Comparison of ENCODE assay signal across 8 cellular contexts in genomic region chr1:40709802-40710278, GRCh38. TPM values are rescaled to one million over a fixed set of nuclear protein-coding genes. Genes with fewer than 3 reads are reported as not detected.
DNase-seq lines count a peak whose midpoint lies in the region; ATAC-seq and TF ChIP-seq lines count a peak whose summit lies in the region.

No MANE protein-coding gene starts in this region.

- POLR2A ChIA-PET in activated naive CD8-positive, alpha-beta T cell treated with anti-CD3 and anti-CD28 coated beads, Interleukin-2, amount 10 ng/mL, durations not matched to agents 7 days and 5 days (lab: Charles Lee) = interaction anchor here (1.2 to 6.5 kb wide), 2 partner anchors 17 to 67 kb away, joined by 4 to 82 read pairs; partner anchors contain the start of gene NFYC

- H3K27me3 ChIP-seq in iPS-20b (ENCODE audit: insufficient read depth, low read length) = no peaks in the 10 kb centered on the region

- H3K9me3 Mint-ChIP-seq in activated naive CD8-positive, alpha-beta T cell treated with anti-CD3 and anti-CD28 coated beads, Interleukin-2, amount 10 ng/mL, durations not matched to agents 7 days and 5 days = no peaks in the 10 kb centered on the region
- H3K9me3 Mint-ChIP-seq in stimulated activated naive B cell treated with anti-CD40 and anti-IgM and Interleukin-4, amounts not matched to agents 10 μg/mL and 1 μg/mL and 100 μg/mL, for 72 hours = peaks cover 0 to 3% of the 10 kb centered on the region in 2 donors

- TF ChIP-seq CTCF in HFF-Myc (IDR thresholded peaks at IDR 0.05; ENCODE audit: low read depth, low read length, missing control alignments) = no peak

- H3K4me1 Mint-ChIP-seq in activated naive CD8-positive, alpha-beta T cell treated with anti-CD3 and anti-CD28 coated beads, Interleukin-2, amount 10 ng/mL, durations not matched to agents 7 days and 5 days = peaks cover 37% of the 10 kb centered on the region
- H3K4me1 Mint-ChIP-seq in stimulated activated naive B cell treated with anti-CD40 and anti-IgM and Interleukin-4, amounts not matched to agents 10 μg/mL and 1 μg/mL and 100 μg/mL, for 72 hours = peaks cover 31 to 61% of the 10 kb centered on the region in 2 donors

- H3K9ac ChIP-seq in iPS-20b (ENCODE audit: low read depth, low read length) = peak overlapping the region; percentile 95

- DNase-seq in HFF-Myc (ENCODE audit: extremely low read depth, low read depth) (no peak), SK-N-DZ (ENCODE audit: low spot score) (no peak), DMS79 treated with DMSO at 0.1 percent for 48 hours (lab: John Stamatoyannopoulos, UW) (no peak), amygdala (lab: John Stamatoyannopoulos, UW) (no peak)
- no peak for DNase-seq in activated naive CD8-positive, alpha-beta T cell treated with anti-CD3 and anti-CD28 coated beads, Interleukin-2, amount 10 ng/mL, durations not matched to agents 7 days and 5 days
- DNase-seq in stimulated activated naive B cell treated with anti-CD40 and anti-IgM and Interleukin-4, amounts not matched to agents 10 μg/mL and 1 μg/mL and 100 μg/mL, for 72 hours = no peak

- peaks cover 13% of the 10 kb centered on the region for H3K36me3 Mint-ChIP-seq in activated naive CD8-positive, alpha-beta T cell treated with anti-CD3 and anti-CD28 coated beads, Interleukin-2, amount 10 ng/mL, durations not matched to agents 7 days and 5 days
- peaks cover 12 to 19% of the 10 kb centered on the region in 2 donors for H3K36me3 Mint-ChIP-seq in stimulated activated naive B cell treated with anti-CD40 and anti-IgM and Interleukin-4, amounts not matched to agents 10 μg/mL and 1 μg/mL and 100 μg/mL, for 72 hours

- H3K27ac Mint-ChIP-seq in activated naive CD8-positive, alpha-beta T cell treated with anti-CD3 and anti-CD28 coated beads, Interleukin-2, amount 10 ng/mL, durations not matched to agents 7 days and 5 days = peak overlapping the region; percentile 93
- peak overlapping the region; percentile 91 for H3K27ac Mint-ChIP-seq in stimulated activated naive B cell treated with anti-CD40 and anti-IgM and Interleukin-4, amounts not matched to agents 10 μg/mL and 1 μg/mL and 100 μg/mL, for 72 hours

- no peak for ATAC-seq in activated naive CD8-positive, alpha-beta T cell treated with anti-CD3 and anti-CD28 coated beads, Interleukin-2, amount 10 ng/mL, durations not matched to agents 7 days and 5 days (ENCODE audit: low read depth)
- ATAC-seq in stimulated activated naive B cell treated with anti-CD40 and anti-IgM and Interleukin-4, amounts not matched to agents 10 μg/mL and 1 μg/mL and 100 μg/mL, for 72 hours (replicated peaks) = no peak
- no peak for ATAC-seq in GM21619 (IDR thresholded peaks at IDR 0.05; ENCODE audit: unreplicated experiment)

- peak overlapping the region; percentile 81 for H3K27ac ChIP-seq in iPS-20b (ENCODE audit: low read length)

- peaks cover 17% of the 10 kb centered on the region for H3K36me3 ChIP-seq in iPS-20b (ENCODE audit: insufficient read depth, low read depth, low read length)

- H3K4me1 ChIP-seq in iPS-20b (ENCODE audit: insufficient read depth, low read length) = peaks cover 17% of the 10 kb centered on the region

- H3K4me3 ChIP-seq in HFF-Myc (replicated peaks; ENCODE audit: low read depth, low read length) (peak overlapping the region; percentile 55), iPS-20b (ENCODE audit: low read length) (peak overlapping the region; percentile 91)

- H3K9me3 ChIP-seq in iPS-20b (ENCODE audit: insufficient read depth, low read depth, low read length) = no peaks in the 10 kb centered on the region

- peak overlapping the region; percentile 92 for H3K4me3 Mint-ChIP-seq in activated naive CD8-positive, alpha-beta T cell treated with anti-CD3 and anti-CD28 coated beads, Interleukin-2, amount 10 ng/mL, durations not matched to agents 7 days and 5 days
- H3K4me3 Mint-ChIP-seq in stimulated activated naive B cell treated with anti-CD40 and anti-IgM and Interleukin-4, amounts not matched to agents 10 μg/mL and 1 μg/mL and 100 μg/mL, for 72 hours = peak overlapping the region; percentile 90 to 94

- no peaks in the 10 kb centered on the region for H3K27me3 Mint-ChIP-seq in activated naive CD8-positive, alpha-beta T cell treated with anti-CD3 and anti-CD28 coated beads, Interleukin-2, amount 10 ng/mL, durations not matched to agents 7 days and 5 days
- H3K27me3 Mint-ChIP-seq in stimulated activated naive B cell treated with anti-CD40 and anti-IgM and Interleukin-4, amounts not matched to agents 10 μg/mL and 1 μg/mL and 100 μg/mL, for 72 hours = no peaks in the 10 kb centered on the region

RNA-seq across cellular contexts. Expression of gene NFYC, which starts 18.3 kb away (rescaled TPM):
- 10 to 100 TPM; 65.0 to 66.6 TPM for total RNA-seq in activated naive CD8-positive, alpha-beta T cell treated with anti-CD3 and anti-CD28 coated beads, Interleukin-2, amount 10 ng/mL, durations not matched to agents 7 days and 5 days
- 30.5 and 44.8 TPM in 2 replicates for polyA plus RNA-seq in SK-N-DZ (2014; cell fraction: cytosol; rRNA removed)
- 22.8 and 36.0 TPM in 2 replicates for polyA plus RNA-seq in SK-N-DZ (2014; cell fraction: nucleus; rRNA removed)

RNA-seq across cellular contexts. Expression of gene RIMS3, which starts 44.4 kb away (rescaled TPM):
- total RNA-seq in activated naive CD8-positive, alpha-beta T cell treated with anti-CD3 and anti-CD28 coated beads, Interleukin-2, amount 10 ng/mL, durations not matched to agents 7 days and 5 days = 1 to 10 TPM; 6.9 TPM
- polyA plus RNA-seq in SK-N-DZ (2014; cell fraction: cytosol; rRNA removed) = 60.3 and 81.1 TPM in 2 replicates
- polyA plus RNA-seq in SK-N-DZ (2014; cell fraction: nucleus; rRNA removed) = 102 and 112 TPM in 2 replicates
